In genomic region chr1:25744140-25744581, GRCh38 we compare ENCODE assay signal across 9 cellular contexts. TPM values are rescaled to one million over a fixed set of nuclear protein-coding genes. Genes with fewer than 3 reads are reported as not detected.
A peak's percentile ranks its signal among the peaks of the same experiment; 100 is the strongest.
DNase-seq lines count a peak whose midpoint lies in the region; ATAC-seq and TF ChIP-seq lines count a peak whose summit lies in the region.
"Had no signal": no experiment of that assay in that cellular context is flagged by ENCODE, and none has a peak within 500 bp of the region (broad histone marks: within the 10 kb centered on the region; RNA-seq: fewer than 3 reads in every experiment).

No MANE protein-coding gene starts in this region.

- H3K4me1 Mint-ChIP-seq in type B pancreatic cell (ENCODE audit: unreplicated experiment): peaks cover 3% of the 10 kb centered on the region
- H3K4me1 Mint-ChIP-seq: naive B cell had no signal

- TF ChIP-seq CTCF in choroid plexus epithelial cell (conservative IDR thresholded peaks at IDR 0.05; ENCODE audit: low read depth, low read length) (peak; percentile 73), liver (IDR thresholded peaks at IDR 0.05; ENCODE audit: low read depth, low read length, missing input control) (peak; percentile 3), type B pancreatic cell (conservative IDR thresholded peaks at IDR 0.05) (peak; percentile 40)

- H3K27ac Mint-ChIP-seq in type B pancreatic cell: no peak overlapping the region
- H3K27ac Mint-ChIP-seq: naive B cell had no signal

- H3K27me3 ChIP-seq in liver (ENCODE audit: control insufficient read depth in 4 of 4, insufficient read depth in 4 of 4, low read length in 3 of 4): no peaks in the 10 kb centered on the region

- 56% methylated on average over 8 of the region's 8 CpGs for WGBS in liver

- TF ChIP-seq RAD21 in liver (IDR thresholded peaks at IDR 0.05): peak; percentile 64 to 68

- H3K9me3 ChIP-seq in liver (ENCODE audit: control insufficient read depth in 4 of 4, low read length in 3 of 4): no peaks in the 10 kb centered on the region

- H3K9me3 Mint-ChIP-seq in type B pancreatic cell: no peaks in the 10 kb centered on the region
- H3K9me3 Mint-ChIP-seq: naive B cell had no signal

- peaks cover 0 to 12% (median 2%) of the 10 kb centered on the region in 4 donors for H3K4me1 ChIP-seq in liver (ENCODE audit: control insufficient read depth in 4 of 4, insufficient read depth in 4 of 4, low read length in 3 of 4)

- H3K4me3 ChIP-seq in choroid plexus epithelial cell (ENCODE audit: low read depth, low read length) (no peak overlapping the region), liver (ENCODE audit: low read depth in 1 of 3, low read length in 3 of 3) (no peak overlapping the region)

- DNase-seq in D341Med (ENCODE audit: low spot score): peak; percentile 59
- peak; percentile 59 for DNase-seq in NCI-H2196 treated with DMSO at 0.1 percent for 48 hours (lab: John Stamatoyannopoulos, UW; ENCODE audit: unreplicated experiment)
- peak; percentile 74 for DNase-seq in choroid plexus epithelial cell (ENCODE audit: low read depth)
- no peak for DNase-seq in type B pancreatic cell (ENCODE audit: extremely low spot score, unreplicated experiment)
- DNase-seq in SKM-1 treated with dmso at 0.1 percent for 144 hours (lab: John Stamatoyannopoulos, UW; ENCODE audit: unreplicated experiment): no peak
- DNase-seq: naive B cell had no signal

- no peak for ATAC-seq in HG02973 (IDR thresholded peaks at IDR 0.05; ENCODE audit: unreplicated experiment)
- ATAC-seq in GM19324 (IDR thresholded peaks at IDR 0.05; ENCODE audit: low FRiP score, unreplicated experiment): no peak

- no peaks in the 10 kb centered on the region for H3K36me3 ChIP-seq in liver (ENCODE audit: control insufficient read depth in 4 of 4, insufficient read depth in 3 of 4, low read depth in 1 of 4, low read length in 3 of 4)

- H3K36me3 Mint-ChIP-seq in type B pancreatic cell: no peaks in the 10 kb centered on the region
- H3K36me3 Mint-ChIP-seq: naive B cell had no signal

- no peak overlapping the region for H3K4me3 Mint-ChIP-seq in type B pancreatic cell
- H3K4me3 Mint-ChIP-seq: naive B cell had no signal

- H3K27ac ChIP-seq in liver (ENCODE audit: low read depth in 1 of 2, low read length in 2 of 2): peak overlapping the region; percentile 41 to 47

- H3K9ac ChIP-seq in liver (ENCODE audit: low read depth in 1 of 2, low read length in 2 of 2): no peak overlapping the region

- H3K27me3 Mint-ChIP-seq in type B pancreatic cell: peaks cover 10% of the 10 kb centered on the region

TF ChIP-seq in liver, 16 proteins besides CTCF, POLR2A, EP300 and RAD21:
- no peak for TF ChIP-seq SP1 (IDR thresholded peaks at IDR 0.05)
- peak; percentile 56 for TF ChIP-seq NR2F2 (IDR thresholded peaks at IDR 0.05)
- TF ChIP-seq RXRA (IDR thresholded peaks at IDR 0.05): peak in 1 of 2 donors; percentile 15
TF ChIP-seq in liver: peak in this region for 2.

RNA-seq across cellular contexts. Expression of gene SELENON, which starts 55.8 kb away (rescaled TPM):
- total RNA-seq in liver (10 to 100 TPM in 1 of 2 donors, 1 to 10 TPM in 1; 7.8 to 10.1 TPM), type B pancreatic cell (ENCODE audit: low replicate concordance) (39.8 and 68.7 TPM in 2 replicates)
- 10 to 100 TPM in 1 of 2 donors, 1 to 10 TPM in 1; 4.3 to 16.1 TPM for polyA plus RNA-seq in liver

Comparison
In these comparisons a context has a peak if more than half of its experiments do, and no peak if none do; other contexts are left out.
1. DNase-seq: peak in D341Med (single experiment), NCI-H2196 treated with DMSO at 0.1 percent for 48 hours (single experiment) and choroid plexus epithelial cell (single experiment); none in type B pancreatic cell (single experiment) and SKM-1 treated with dmso at 0.1 percent for 144 hours (single experiment).
2. CTCF ChIP-seq: peak in every context shown above with its lines; median percentile 73 in choroid plexus epithelial cell; 40 in type B pancreatic cell; 3 in liver.